ENCODE assay signal across 13 cellular contexts in the genomic region with DNA sequence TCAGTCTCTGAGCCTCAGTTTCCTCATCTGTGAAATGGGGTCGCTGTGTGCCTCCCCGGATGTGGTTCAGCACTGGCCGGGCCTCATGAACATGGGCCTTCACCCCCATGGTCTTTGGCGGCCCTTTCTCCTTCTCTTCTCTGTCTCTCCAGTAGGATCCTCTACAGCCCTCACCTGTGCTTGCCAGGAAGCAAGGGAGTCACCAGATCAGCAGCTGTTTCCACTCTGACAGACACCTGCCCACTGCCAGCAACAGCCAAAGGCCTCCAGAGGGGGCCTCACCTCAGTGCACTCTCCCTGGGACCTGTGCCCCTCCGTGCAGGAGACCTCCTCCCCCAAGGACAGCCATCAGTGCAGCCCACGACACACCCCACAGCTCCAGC.
DNase-seq lines count a peak whose midpoint lies in the region; ATAC-seq, FAIRE-seq and TF ChIP-seq lines count a peak whose summit lies in the region.
"Had no signal": no experiment of that assay in that cellular context is flagged by ENCODE, and none has a peak within 500 bp of the region (broad histone marks: within the 10 kb centered on the region; RNA-seq: fewer than 3 reads in every experiment).

No MANE protein-coding gene starts in this region.

- H3K4me2 ChIP-seq in K562 (ENCODE audit: insufficient read depth, low read length): no peak overlapping the region

- FAIRE-seq in K562 (lab: Jason Lieb, UNC): no peak
- FAIRE-seq: bronchial epithelial cell had no signal

- H2AFZ ChIP-seq in K562 (ENCODE audit: low read depth, low read length): no peak overlapping the region

- H4K20me1 ChIP-seq in K562 (replicated peaks; ENCODE audit: control insufficient read depth, insufficient read depth, low read length): peaks cover 5% of the 10 kb centered on the region; the same call in 1 of the 2 replicates

- no peaks in the 10 kb centered on the region for H3K27me3 Mint-ChIP-seq in activated naive CD4-positive, alpha-beta T cell treated with anti-CD3 and anti-CD28 coated beads, Interleukin-2, amount 50 U/mL, for 24 hours

- CTCF ChIA-PET in K562 (lab: Yijun Ruan, JAX; ENCODE audit: low intra/inter-chr PET ratio): no interaction called here

- intact Hi-C loops in K562 (cut with micrococcal nuclease): no loop called here
- intact Hi-C loops in thyroid gland (cut with DNase I): no loop called here

- peaks cover 57% of the 10 kb centered on the region for H3K4me1 Mint-ChIP-seq in activated naive CD4-positive, alpha-beta T cell treated with anti-CD3 and anti-CD28 coated beads, Interleukin-2, amount 50 U/mL, for 24 hours

- no peak overlapping the region for H3K9ac ChIP-seq in K562 (ENCODE audit: insufficient read depth in 1 of 2, low read depth in 2 of 2, low read length in 2 of 2)

- no peak overlapping the region for H3K4me3 ChIP-seq in K562
- no peak overlapping the region for H3K4me3 ChIP-seq in thymus (ENCODE audit: low read length)
- H3K4me3 ChIP-seq in thyroid gland (replicated peaks in 1 of 3): no peak overlapping the region

- H3K36me3 ChIP-seq in K562 (ENCODE audit: control insufficient read depth, insufficient read depth, low read length) (no peaks in the 10 kb centered on the region), thymus (ENCODE audit: control insufficient read depth, insufficient read depth) (no peaks in the 10 kb centered on the region), thyroid gland (no peaks in the 10 kb centered on the region)

- in situ Hi-C loops in K562 (cut with MboI): no loop called here

- BruUV-seq in K562 (replicated peaks; lab: Mats Ljungman, UMichigan): no TSS peak

- H3K9me1 ChIP-seq in K562 (ENCODE audit: control insufficient read depth, insufficient read depth, low read length): no peaks in the 10 kb centered on the region

- 0% methylated on average over 6 of the region's 6 CpGs for WGBS in K562 (ENCODE audit: insufficient coverage, low coverage, missing lambda C conversion rate)
- WGBS in thymus: 41% methylated on average over 6 of the region's 6 CpGs
- 81 to 83% methylated on average over 6 of the region's 6 CpGs for WGBS in thyroid gland, 2 donors

- peak overlapping the region; percentile 64 for H3K4me3 Mint-ChIP-seq in activated naive CD4-positive, alpha-beta T cell treated with anti-CD3 and anti-CD28 coated beads, Interleukin-2, amount 50 U/mL, for 24 hours

- POLR2A ChIA-PET in K562 (lab: Yijun Ruan, JAX): no interaction called here

- H3K27me3 ChIP-seq in K562 (ENCODE audit: control insufficient read depth in 2 of 2, insufficient read depth in 2 of 2, low read length in 2 of 2) (peaks cover 6 to 30% of the 10 kb centered on the region in 2 experiments; a peak in 4 of 5 replicates), thymus (ENCODE audit: control insufficient read depth, insufficient read depth) (no peaks in the 10 kb centered on the region), thyroid gland (no peaks in the 10 kb centered on the region)

- H3K79me2 ChIP-seq in K562 (ENCODE audit: control insufficient read depth, insufficient read depth, low read length): no peaks in the 10 kb centered on the region

- H3K4me1 ChIP-seq in K562 (replicated peaks in 1 of 2; ENCODE audit: control insufficient read depth in 2 of 2, insufficient read depth in 2 of 2, low read length in 2 of 2): peaks cover 0 to 6% of the 10 kb centered on the region in 2 experiments; a peak in 1 of 5 replicates
- peaks cover 62% of the 10 kb centered on the region for H3K4me1 ChIP-seq in thymus (ENCODE audit: control insufficient read depth, insufficient read depth, low read length)
- peaks cover 0 to 5% of the 10 kb centered on the region in 2 donors for H3K4me1 ChIP-seq in thyroid gland

- peak overlapping the region; percentile 70 for H3K27ac Mint-ChIP-seq in activated naive CD4-positive, alpha-beta T cell treated with anti-CD3 and anti-CD28 coated beads, Interleukin-2, amount 50 U/mL, for 24 hours

- H3K9me3 ChIP-seq in K562 (replicated peaks; ENCODE audit: control insufficient read depth, insufficient read depth, low read depth, low read length): no peaks in the 10 kb centered on the region
- no peaks in the 10 kb centered on the region for H3K9me3 ChIP-seq in thymus (ENCODE audit: control insufficient read depth)
- no peaks in the 10 kb centered on the region for H3K9me3 ChIP-seq in thyroid gland

- TF ChIP-seq CTCF in K562 (IDR thresholded peaks at IDR 0.05 in 2 of 3, conservative IDR thresholded peaks at IDR 0.05 in 1 of 3; ENCODE audit: insufficient read depth in 2 of 3, low read depth in 1 of 3, low read length in 3 of 3) (no peak), thyroid gland (IDR thresholded peaks at IDR 0.05) (no peak)

- H3K9me3 Mint-ChIP-seq in activated naive CD4-positive, alpha-beta T cell treated with anti-CD3 and anti-CD28 coated beads, Interleukin-2, amount 50 U/mL, for 24 hours: no peaks in the 10 kb centered on the region

- no peak for DNase-seq in activated naive CD4-positive, alpha-beta T cell (lab: John Stamatoyannopoulos, UW)
- DNase-seq in NCI-H1105 treated with DMSO at 0.1 percent for 48 hours (lab: John Stamatoyannopoulos, UW): peak; percentile 8
- no peak for DNase-seq in K562 (ENCODE audit: extremely low read depth in 1 of 4, low spot score in 3 of 4)
- DNase-seq in stimulated activated CD4-positive, alpha-beta T cell treated with anti-CD3 and anti-CD28 coated beads, Interleukin-4, amount 100 ng/mL, for 24 hours: no peak
- no peak for DNase-seq in thyroid gland
- DNase-seq: AML-193, foreskin melanocyte, IMR-90, mesendoderm had no signal

- no peaks in the 10 kb centered on the region for H3K36me3 Mint-ChIP-seq in activated naive CD4-positive, alpha-beta T cell treated with anti-CD3 and anti-CD28 coated beads, Interleukin-2, amount 50 U/mL, for 24 hours

- ATAC-seq in K562 (no peak), HG03439 (IDR thresholded peaks at IDR 0.05; ENCODE audit: unreplicated experiment) (no peak)

- TF ChIP-seq RAD21 in K562 (CRISPR knock-in tag; conservative IDR thresholded peaks at IDR 0.05 in 1 of 2, IDR thresholded peaks at IDR 0.05 in 1 of 2): no peak

- TF ChIP-seq POLR2A in K562 (conservative IDR thresholded peaks at IDR 0.05) (no peak), thyroid gland (IDR thresholded peaks at IDR 0.05) (no peak)

- H3K27ac ChIP-seq in K562 (ENCODE audit: extremely low read depth, low read depth, low read length) (no peak overlapping the region), thymus (ENCODE audit: low read depth) (peak overlapping the region; percentile 91), thyroid gland (no peak overlapping the region)

- TF ChIP-seq EP300 in K562 (IDR thresholded peaks at IDR 0.05; ENCODE audit: low read length): no peak

TF ChIP-seq in K562, 482 proteins besides CTCF, POLR2A, EP300 and RAD21:
- TF ChIP-seq RBM25 (IDR thresholded peaks at IDR 0.05; ENCODE audit: low read depth, low read length, severe bottlenecking): peak; percentile 36
- no peak for TF ChIP-seq TFAM (CRISPR knock-in tag; conservative IDR thresholded peaks at IDR 0.05)
